ENCODE assay signal across 25 cellular contexts in genomic region chr14:55711171-55711811, GRCh38.
DNase-seq lines count a peak whose midpoint lies in the region; ATAC-seq, FAIRE-seq and TF ChIP-seq lines count a peak whose summit lies in the region.
"Had no signal": no experiment of that assay in that cellular context is flagged by ENCODE, and none has a peak within 500 bp of the region (broad histone marks: within the 10 kb centered on the region; RNA-seq: fewer than 3 reads in every experiment).

No MANE protein-coding gene starts in this region.

- H4K20me1 ChIP-seq in astrocyte (ENCODE audit: insufficient read depth, low read length) = no peaks in the 10 kb centered on the region

- TF ChIP-seq CTCF in astrocyte (IDR thresholded peaks at IDR 0.05; ENCODE audit: insufficient read depth, low read depth, low read length) (no peak), upper lobe of right lung (IDR thresholded peaks at IDR 0.05) (no peak)

- H2AFZ ChIP-seq in astrocyte (ENCODE audit: low read depth, low read length) = no peak overlapping the region
- H2AFZ ChIP-seq: GM23338, hepatocyte had no signal

- H3K27me3 Mint-ChIP-seq in astrocyte (ENCODE audit: low read depth, unreplicated experiment) = no peaks in the 10 kb centered on the region
- H3K27me3 Mint-ChIP-seq in activated CD8-positive, alpha-beta memory T cell treated with anti-CD3 and anti-CD28 coated beads, Interleukin-2, amount 10 ng/mL, durations not matched to agents 7 days and 5 days = no peaks in the 10 kb centered on the region
- H3K27me3 Mint-ChIP-seq: activated naive CD4-positive, alpha-beta T cell treated with anti-CD3 and anti-CD28 coated beads, Interleukin-2, amount 10 ng/mL, durations not matched to agents 7 days and 5 days had no signal

- ATAC-seq in upper lobe of right lung (peak; percentile 25), SK-N-SH treated with all-trans-retinoic acid at 6 μM for 48 hours (no peak), GM19328 (IDR thresholded peaks at IDR 0.05; ENCODE audit: unreplicated experiment) (no peak)
- ATAC-seq in activated CD8-positive, alpha-beta memory T cell treated with anti-CD3 and anti-CD28 coated beads, Interleukin-2, amount 10 ng/mL, durations not matched to agents 7 days and 5 days = no peak
- ATAC-seq: GM23338 had no signal

- DNase-seq in HS-27A (ENCODE audit: low read depth) (peak; percentile 80), astrocyte (ENCODE audit: low read depth) (peak; percentile 35), fibroblast of the conjunctiva (ENCODE audit: low read depth) (peak; percentile 23), upper lobe of right lung (no peak), posterior vena cava (ENCODE audit: low spot score) (no peak)
- no peak for DNase-seq in activated CD8-positive, alpha-beta memory T cell treated with anti-CD3 and anti-CD28 coated beads, Interleukin-2, amount 10 ng/mL, durations not matched to agents 7 days and 5 days
- DNase-seq: activated CD4-positive, alpha-beta T cell treated with anti-CD3 and anti-CD28 coated beads for 1 hour; activated CD8-positive, alpha-beta memory T cell treated with anti-CD3 and anti-CD28 coated beads for 24 hours; activated naive CD4-positive, alpha-beta T cell treated with anti-CD3 and anti-CD28 coated beads, Interleukin-2, amount 10 ng/mL, durations not matched to agents 7 days and 5 days; activated T-cell treated with anti-CD3 and anti-CD28 coated beads, Interleukin-2, amount 50 U/mL, for 48 hours; anterior cingulate cortex; BE2C; Calu3; effector CD8-positive, alpha-beta T cell; islet precursor cell; KBM-7; mammary epithelial cell; NCI-H1092 treated with DMSO at 0.1 percent for 48 hours; NCI-H2081; nucleus accumbens had no signal

- H3K27ac ChIP-seq in astrocyte (ENCODE audit: low read depth, low read length) (no peak overlapping the region), upper lobe of right lung (no peak overlapping the region)
- H3K27ac ChIP-seq: esophagus muscularis mucosa, hepatocyte had no signal

- peaks cover 20% of the 10 kb centered on the region for H3K36me3 Mint-ChIP-seq in astrocyte (ENCODE audit: low read depth, unreplicated experiment)
- H3K36me3 Mint-ChIP-seq in activated CD8-positive, alpha-beta memory T cell treated with anti-CD3 and anti-CD28 coated beads, Interleukin-2, amount 10 ng/mL, durations not matched to agents 7 days and 5 days = no peaks in the 10 kb centered on the region
- H3K36me3 Mint-ChIP-seq: activated naive CD4-positive, alpha-beta T cell treated with anti-CD3 and anti-CD28 coated beads, Interleukin-2, amount 10 ng/mL, durations not matched to agents 7 days and 5 days had no signal

- H3K4me3 ChIP-seq in astrocyte (ENCODE audit: insufficient read depth, low read depth, low read length) (no peak overlapping the region), upper lobe of right lung (no peak overlapping the region)
- H3K4me3 ChIP-seq: esophagus muscularis mucosa, GM23338, hepatocyte had no signal

- intact Hi-C loops in upper lobe of right lung (cut with DNase I) (no loop called here), posterior vena cava (cut with DNase I) (no loop called here)

- peaks cover 9% of the 10 kb centered on the region for H3K4me1 ChIP-seq in astrocyte (ENCODE audit: insufficient read depth, low read length)
- H3K4me1 ChIP-seq in upper lobe of right lung = peaks cover 4% of the 10 kb centered on the region
- H3K4me1 ChIP-seq: BE2C had no signal

- H3K9ac ChIP-seq in astrocyte (ENCODE audit: low read length) = no peak overlapping the region

- FAIRE-seq in astrocyte (lab: Jason Lieb, UNC) = no peak

- no peak overlapping the region for H3K4me3 Mint-ChIP-seq in astrocyte (ENCODE audit: unreplicated experiment)
- H3K4me3 Mint-ChIP-seq in activated CD8-positive, alpha-beta memory T cell treated with anti-CD3 and anti-CD28 coated beads, Interleukin-2, amount 10 ng/mL, durations not matched to agents 7 days and 5 days = no peak overlapping the region
- H3K4me3 Mint-ChIP-seq: activated naive CD4-positive, alpha-beta T cell treated with anti-CD3 and anti-CD28 coated beads, Interleukin-2, amount 10 ng/mL, durations not matched to agents 7 days and 5 days; GM23338 had no signal

- peaks cover 8% of the 10 kb centered on the region for H3K4me1 Mint-ChIP-seq in astrocyte (ENCODE audit: low read depth, unreplicated experiment)
- no peaks in the 10 kb centered on the region for H3K4me1 Mint-ChIP-seq in activated CD8-positive, alpha-beta memory T cell treated with anti-CD3 and anti-CD28 coated beads, Interleukin-2, amount 10 ng/mL, durations not matched to agents 7 days and 5 days
- H3K4me1 Mint-ChIP-seq: activated naive CD4-positive, alpha-beta T cell treated with anti-CD3 and anti-CD28 coated beads, Interleukin-2, amount 10 ng/mL, durations not matched to agents 7 days and 5 days had no signal

- CTCF ChIA-PET in activated CD8-positive, alpha-beta memory T cell treated with anti-CD3 and anti-CD28 coated beads, Interleukin-2, amount 10 ng/mL, durations not matched to agents 7 days and 5 days (lab: Charles Lee) = no interaction called here

- no peaks in the 10 kb centered on the region for H3K79me2 ChIP-seq in astrocyte (ENCODE audit: insufficient read depth, low read length)
- H3K79me2 ChIP-seq: hepatocyte had no signal

- H3K27ac Mint-ChIP-seq in astrocyte (ENCODE audit: unreplicated experiment) = no peak overlapping the region
- no peak overlapping the region for H3K27ac Mint-ChIP-seq in activated CD8-positive, alpha-beta memory T cell treated with anti-CD3 and anti-CD28 coated beads, Interleukin-2, amount 10 ng/mL, durations not matched to agents 7 days and 5 days
- H3K27ac Mint-ChIP-seq: activated naive CD4-positive, alpha-beta T cell treated with anti-CD3 and anti-CD28 coated beads, Interleukin-2, amount 10 ng/mL, durations not matched to agents 7 days and 5 days; GM23338 had no signal

- H3K4me2 ChIP-seq in astrocyte (ENCODE audit: low read length) = no peak overlapping the region
- H3K4me2 ChIP-seq: GM23338, hepatocyte had no signal

- no peaks in the 10 kb centered on the region for H3K36me3 ChIP-seq in astrocyte (ENCODE audit: insufficient read depth, low read length)
- no peaks in the 10 kb centered on the region for H3K36me3 ChIP-seq in upper lobe of right lung
- H3K36me3 ChIP-seq: BE2C, esophagus muscularis mucosa had no signal

- peaks cover 2% of the 10 kb centered on the region for H3K9me3 Mint-ChIP-seq in astrocyte (ENCODE audit: unreplicated experiment)
- H3K9me3 Mint-ChIP-seq in activated CD8-positive, alpha-beta memory T cell treated with anti-CD3 and anti-CD28 coated beads, Interleukin-2, amount 10 ng/mL, durations not matched to agents 7 days and 5 days (ENCODE audit: low read depth) = no peaks in the 10 kb centered on the region
- H3K9me3 Mint-ChIP-seq: activated naive CD4-positive, alpha-beta T cell treated with anti-CD3 and anti-CD28 coated beads, Interleukin-2, amount 10 ng/mL, durations not matched to agents 7 days and 5 days; GM23338 had no signal

- H3K9me3 ChIP-seq in astrocyte (ENCODE audit: insufficient read depth, low read depth, low read length) (no peaks in the 10 kb centered on the region), upper lobe of right lung (no peaks in the 10 kb centered on the region)
- H3K9me3 ChIP-seq: BE2C, esophagus muscularis mucosa had no signal

- H3K27me3 ChIP-seq in astrocyte (ENCODE audit: insufficient read depth, low read length) = no peaks in the 10 kb centered on the region
- H3K27me3 ChIP-seq in upper lobe of right lung = no peaks in the 10 kb centered on the region
- H3K27me3 ChIP-seq: BE2C, esophagus muscularis mucosa, hepatocyte had no signal

TF ChIP-seq in SK-N-SH treated with all-trans-retinoic acid at 6 μM for 48 hours, 23 proteins besides CTCF, POLR2A, EP300 and RAD21 (continues in another document):
- TF ChIP-seq POU6F1 (CRISPR knock-in tag; IDR thresholded peaks at IDR 0.05; ENCODE audit: borderline replicate concordance, low read depth) (no peak), SNAI2 (CRISPR knock-in tag; IDR thresholded peaks at IDR 0.05) (no peak), PATZ1 (CRISPR knock-in tag; IDR thresholded peaks at IDR 0.05; ENCODE audit: borderline replicate concordance) (no peak), BACH2 (CRISPR knock-in tag; IDR thresholded peaks at IDR 0.05; ENCODE audit: borderline replicate concordance) (no peak)

Comparison
In these comparisons a context has a peak if more than half of its experiments do, and no peak if none do; other contexts are left out.
1. DNase-seq: peak in HS-27A (single experiment), astrocyte (single experiment) and fibroblast of the conjunctiva (single experiment); none in upper lobe of right lung (single experiment), activated CD8-positive, alpha-beta memory T cell treated with anti-CD3 and anti-CD28 coated beads, Interleukin-2, amount 10 ng/mL, durations not matched to agents 7 days and 5 days (single experiment) and posterior vena cava (single experiment).